10 cellular contexts compared by ENCODE assay signal in the genomic region with DNA sequence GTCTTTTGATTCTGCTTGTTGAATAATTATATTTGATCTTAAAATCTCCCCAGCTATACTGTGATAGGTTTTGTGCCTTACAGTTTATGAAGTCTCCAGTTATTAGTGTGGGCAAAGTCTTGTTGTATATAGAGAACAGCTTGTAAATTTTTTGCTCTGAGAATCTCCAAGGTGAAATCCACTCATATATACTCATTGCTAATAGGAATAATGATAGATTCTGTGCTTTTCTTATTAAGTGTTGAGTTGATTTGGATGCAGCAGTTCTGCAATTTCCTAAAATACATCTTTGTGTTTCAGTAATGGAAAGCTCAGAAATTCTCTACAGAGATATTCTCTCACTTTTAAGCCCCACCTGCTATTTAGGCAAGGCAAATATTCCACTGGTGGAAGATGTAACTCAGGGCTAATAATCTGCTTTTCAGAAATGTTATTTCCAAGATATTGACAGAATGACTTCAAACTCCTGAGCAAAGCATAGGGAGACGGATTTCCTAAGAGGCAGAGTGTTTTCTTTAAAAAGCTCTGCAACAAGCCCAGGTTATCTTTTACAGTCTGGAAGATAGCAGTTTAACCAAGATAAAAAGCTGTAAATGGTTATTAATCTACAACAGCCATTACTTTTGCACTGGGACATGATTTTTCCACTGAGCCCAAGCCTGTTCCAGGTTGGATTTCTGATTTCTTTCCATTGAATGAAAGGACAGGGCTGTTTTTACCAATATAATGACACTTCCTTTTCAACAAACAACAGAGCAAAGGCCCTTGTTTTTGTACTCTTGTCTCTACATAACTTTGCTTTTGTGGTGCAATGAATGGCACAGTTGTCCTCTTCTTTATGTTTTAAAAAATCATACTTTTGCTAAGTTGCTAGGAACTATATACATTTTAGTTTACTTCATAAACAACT.
DNase-seq lines count a peak whose midpoint lies in the region; ATAC-seq and TF ChIP-seq lines count a peak whose summit lies in the region.
"Had no signal": no experiment of that assay in that cellular context is flagged by ENCODE, and none has a peak within 500 bp of the region (broad histone marks: within the 10 kb centered on the region; RNA-seq: fewer than 3 reads in every experiment).

No MANE protein-coding gene starts in this region.

- DNase-seq in A673 (ENCODE audit: low spot score) = no peak
- DNase-seq in NCI-H226 = peak; percentile 35
- peak; percentile 18 for DNase-seq in dermis blood vessel endothelial cell
- no peak for DNase-seq in HK-2 (ENCODE audit: unreplicated experiment)
- DNase-seq: body of pancreas, NCI-H1930 had no signal

- H3K27ac ChIP-seq in A673 (ENCODE audit: low read depth, low read length, poor library complexity, severe bottlenecking) = peak overlapping the region; percentile 62

- intact Hi-C loops in A673 (cut with micrococcal nuclease; ENCODE audit: unreplicated experiment) = no loop called here

- POLR2A ChIA-PET in A673 (lab: Charles Lee; ENCODE audit: low non-redundant PET) = no interaction called here

- peaks cover 40% of the 10 kb centered on the region for H3K4me1 ChIP-seq in A673 (ENCODE audit: insufficient read depth, low read length, poor library complexity, severe bottlenecking)

- no peaks in the 10 kb centered on the region for H3K27me3 Mint-ChIP-seq in nephron (ENCODE audit: low read depth)

- H3K4me3 Mint-ChIP-seq in nephron = no peak overlapping the region

- no TSS peak for BruUV-seq in A673 (replicated peaks; lab: Mats Ljungman, UMichigan)

- ATAC-seq in GM21737 (IDR thresholded peaks at IDR 0.05; ENCODE audit: unreplicated experiment) (no peak), GM18873 (IDR thresholded peaks at IDR 0.05; ENCODE audit: low FRiP score, unreplicated experiment) (no peak)
- no peak for ATAC-seq in activated CD4-positive, CD25-positive, alpha-beta regulatory T cell treated with anti-CD3 and anti-CD28 coated beads, Interleukin-2, amount 50 U/mL, for 24 hours

- TF ChIP-seq CTCF in A673 (conservative IDR thresholded peaks at IDR 0.05; ENCODE audit: low read depth, low read length) (no peak), nephron (IDR thresholded peaks at IDR 0.05; ENCODE audit: unreplicated experiment in 3 of 3) (no peak)

- peak overlapping the region; percentile 73 to 88 (median 78) for H3K27ac Mint-ChIP-seq in nephron

- no peaks in the 10 kb centered on the region for H3K9me3 ChIP-seq in A673 (ENCODE audit: low read depth, low read length, poor library complexity, severe bottlenecking)
- H3K9me3 ChIP-seq: body of pancreas had no signal

- no peak overlapping the region for H3K4me3 ChIP-seq in A673 (ENCODE audit: low read depth, low read length, poor library complexity, severe bottlenecking)
- H3K4me3 ChIP-seq: body of pancreas had no signal

- H3K36me3 Mint-ChIP-seq in nephron (ENCODE audit: low read depth) = no peaks in the 10 kb centered on the region

- no peaks in the 10 kb centered on the region for H3K9me3 Mint-ChIP-seq in nephron

- CTCF ChIA-PET in A673 (lab: Charles Lee) = no interaction called here

- no peaks in the 10 kb centered on the region for H3K27me3 ChIP-seq in A673 (replicated peaks; ENCODE audit: insufficient read depth, low read depth, low read length, poor library complexity)
- H3K27me3 ChIP-seq: body of pancreas had no signal

- peaks cover 46% of the 10 kb centered on the region for H3K4me1 Mint-ChIP-seq in nephron

- H3K36me3 ChIP-seq in A673 (ENCODE audit: insufficient read depth, low read length, poor library complexity, severe bottlenecking) = no peaks in the 10 kb centered on the region

Comparison
In these comparisons a context has a peak if more than half of its experiments do, and no peak if none do; other contexts are left out.
1. DNase-seq: peak in NCI-H226 (single experiment) and dermis blood vessel endothelial cell (single experiment); none in A673 (single experiment) and HK-2 (single experiment).